ENCODE assay signal across 8 cellular contexts in the genomic region with DNA sequence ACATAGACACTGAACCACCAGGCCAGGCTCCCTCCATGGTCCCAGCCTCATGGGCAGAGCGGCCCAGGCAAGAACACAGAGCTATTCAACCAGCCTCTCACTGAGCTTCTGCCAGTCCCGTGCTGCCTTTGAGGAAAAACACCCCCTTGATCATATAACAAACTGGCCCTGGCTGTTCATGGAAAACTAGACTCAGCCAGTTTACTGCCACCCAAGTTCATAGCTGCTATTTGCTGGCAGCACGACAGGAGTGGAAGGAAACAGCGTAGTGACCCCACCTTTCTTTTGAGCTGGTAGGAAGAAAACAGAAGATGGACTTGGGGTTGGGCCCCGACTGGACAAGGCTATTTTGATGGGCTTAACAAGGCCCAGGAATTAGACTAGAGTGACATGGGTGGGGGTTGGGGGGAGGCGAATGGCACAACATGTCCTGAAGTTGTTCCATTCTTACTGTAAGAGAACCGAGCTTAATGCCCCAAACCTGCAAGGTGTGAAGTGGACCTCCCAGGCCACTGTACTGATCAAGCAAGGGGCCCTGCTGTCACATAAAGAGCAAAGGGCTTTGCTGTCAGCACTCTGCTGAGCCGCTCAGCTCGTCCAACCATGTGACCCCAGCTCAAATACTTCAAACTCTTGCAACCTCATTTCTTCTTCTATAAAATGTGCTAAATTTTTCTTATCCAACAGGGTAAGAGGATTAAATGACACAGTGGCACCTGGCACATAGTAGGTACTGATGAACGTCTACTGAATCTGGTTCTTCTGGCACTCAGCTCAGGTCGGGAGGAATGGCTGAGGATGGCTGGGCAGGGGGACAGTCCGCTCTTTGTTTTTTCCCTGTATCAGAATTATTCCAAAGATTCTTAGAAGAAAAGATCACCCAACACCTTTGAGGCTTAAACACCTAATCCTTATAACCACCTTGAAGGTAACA. TPM values are rescaled to one million over a fixed set of nuclear protein-coding genes. Genes with fewer than 3 reads are reported as not detected.
A peak's percentile ranks its signal among the peaks of the same experiment; 100 is the strongest.
DNase-seq lines count a peak whose midpoint lies in the region; ATAC-seq, FAIRE-seq and TF ChIP-seq lines count a peak whose summit lies in the region.

No MANE protein-coding gene starts in this region.

- no peaks in the 10 kb centered on the region for H3K27me3 Mint-ChIP-seq in activated B cell treated with CpG ODN at 0.5 μM for 24 hours

- DNase-seq in HT-29 (ENCODE audit: low spot score) (peak; percentile 23), activated B cell treated with CpG ODN at 0.5 μM for 24 hours (no peak), kidney (no peak), AML-193 (lab: John Stamatoyannopoulos, UW) (no peak), cerebellum (ENCODE audit: low spot score) (no peak)

- peak overlapping the region; percentile 86 for H3K27ac Mint-ChIP-seq in activated B cell treated with CpG ODN at 0.5 μM for 24 hours

- peak overlapping the region in 1 of 2 donors; percentile 42 for H3K9ac ChIP-seq in kidney (ENCODE audit: low read length in 2 of 2)
- peak overlapping the region; percentile 51 to 94 (median 69) for H3K9ac ChIP-seq in skeletal muscle tissue (ENCODE audit: low read depth in 1 of 3, low read length in 3 of 3)

- no peak for ATAC-seq in activated B cell treated with CpG ODN at 0.5 μM for 24 hours (ENCODE audit: low read depth)
- ATAC-seq in HG03097 (IDR thresholded peaks at IDR 0.05; ENCODE audit: low FRiP score, unreplicated experiment): no peak
- no peak for ATAC-seq in GM18861 (IDR thresholded peaks at IDR 0.05; ENCODE audit: unreplicated experiment)

- peak overlapping the region in 1 of 2 donors; percentile 77 for H3K4me3 ChIP-seq in kidney (ENCODE audit: low read length in 2 of 2)
- peak overlapping the region; percentile 49 to 88 (median 75) for H3K4me3 ChIP-seq in skeletal muscle tissue (ENCODE audit: low read length in 3 of 3)

- H3K27me3 ChIP-seq in skeletal muscle tissue (ENCODE audit: control insufficient read depth in 3 of 3, insufficient read depth in 3 of 3, low read length in 3 of 3): no peaks in the 10 kb centered on the region

- CTCF ChIA-PET in activated B cell treated with CpG ODN at 0.5 μM for 24 hours (lab: Charles Lee): interaction anchor here (0.8 to 4.2 kb wide), 5 partner anchors 10 to 132 kb away, joined by 3 to 27 read pairs (median 5); no protein-coding TSS in a partner anchor

- H3K27ac ChIP-seq in kidney (ENCODE audit: low read depth in 2 of 2, low read length in 2 of 2): peak overlapping the region; percentile 71 to 92
- H3K27ac ChIP-seq in skeletal muscle tissue (ENCODE audit: low read depth, low read length): peak overlapping the region; percentile 90

- intact Hi-C loops in activated B cell treated with CpG ODN at 0.5 μM for 24 hours (cut with micrococcal nuclease): loop anchor here (2.0 kb wide), 1 partner anchor 124 kb away; no protein-coding TSS in a partner anchor
- intact Hi-C loops in kidney (cut with DNase I): no loop called here

- FAIRE-seq in kidney (lab: Jason Lieb, UNC): no peak

- H3K9me3 Mint-ChIP-seq in activated B cell treated with CpG ODN at 0.5 μM for 24 hours: no peaks in the 10 kb centered on the region

- H3K36me3 ChIP-seq in kidney (ENCODE audit: control insufficient read depth in 1 of 2, insufficient read depth in 2 of 2, low read length in 2 of 2): peaks cover 0 to 1% of the 10 kb centered on the region in 2 donors
- peaks cover 0 to 6% (median 0%) of the 10 kb centered on the region in 3 donors for H3K36me3 ChIP-seq in skeletal muscle tissue (ENCODE audit: control insufficient read depth in 3 of 3, insufficient read depth in 3 of 3, low read length in 3 of 3)

- peak overlapping the region; percentile 80 for H3K4me3 Mint-ChIP-seq in activated B cell treated with CpG ODN at 0.5 μM for 24 hours

- peaks cover 82% of the 10 kb centered on the region for H3K4me1 Mint-ChIP-seq in activated B cell treated with CpG ODN at 0.5 μM for 24 hours

- H3K4me1 ChIP-seq in kidney (ENCODE audit: control insufficient read depth in 1 of 2, insufficient read depth in 1 of 2, low read depth in 1 of 2, low read length in 2 of 2) (peaks cover 39 to 43% of the 10 kb centered on the region in 2 donors), skeletal muscle tissue (ENCODE audit: control insufficient read depth in 3 of 3, insufficient read depth in 3 of 3, low read length in 3 of 3) (peaks cover 65 to 78% (median 66%) of the 10 kb centered on the region in 3 donors)

- peaks cover 11% of the 10 kb centered on the region for H3K36me3 Mint-ChIP-seq in activated B cell treated with CpG ODN at 0.5 μM for 24 hours (ENCODE audit: low read depth)

- POLR2A ChIA-PET in activated B cell treated with CpG ODN at 0.5 μM for 24 hours (lab: Charles Lee): interaction anchor here (0.6 to 7.8 kb wide), 8 partner anchors 11 to 554 kb away, joined by 3 to 96 read pairs (median 6); partner anchors contain the start of gene USP3

- H3K9me3 ChIP-seq in kidney (ENCODE audit: control insufficient read depth in 1 of 2, low read length in 2 of 2) (no peaks in the 10 kb centered on the region), skeletal muscle tissue (ENCODE audit: control insufficient read depth in 3 of 3, low read length in 3 of 3) (no peaks in the 10 kb centered on the region)

- TF ChIP-seq CTCF in activated B cell treated with CpG ODN at 0.5 μM for 24 hours (IDR thresholded peaks at IDR 0.05) (no peak), kidney (IDR thresholded peaks at IDR 0.05; ENCODE audit: borderline replicate concordance, extremely low read depth, insufficient read depth) (no peak)

RNA-seq across cellular contexts. Expression of gene FBXL22, which starts 1.5 kb away (rescaled TPM):
- total RNA-seq in HT-29 (2014; rRNA removed; shearing (Covaris generic)): 0.68 and 1.0 TPM in 2 replicates
- total RNA-seq in activated B cell treated with CpG ODN at 0.5 μM for 24 hours (0.64 and 1.2 TPM in 2 replicates), kidney (4.7 TPM), skeletal muscle tissue (17.7 TPM), cerebellum (0.64 TPM)
- polyA plus RNA-seq in kidney (ENCODE audit: insufficient read depth, low read depth, low replicate concordance): 1.2 TPM
